Comparison of ENCODE assay signal across 16 cellular contexts in genomic region chr11:2276280-2276998, GRCh38. TPM values are rescaled to one million over a fixed set of nuclear protein-coding genes. Genes with fewer than 3 reads are reported as not detected.
"Had no signal": no experiment of that assay in that cellular context is flagged by ENCODE, and none has a peak within 500 bp of the region (broad histone marks: within the 10 kb centered on the region; RNA-seq: fewer than 3 reads in every experiment).

No MANE protein-coding gene starts in this region.

- ATAC-seq: esophagus mucosa; gastroesophageal sphincter; heart left ventricle; naive thymus-derived CD8-positive, alpha-beta T cell; T-cell had no signal

- H3K27ac Mint-ChIP-seq: activated naive CD4-positive, alpha-beta T cell treated with anti-CD3 and anti-CD28 coated beads, Interleukin-2, amount 50 U/mL, for 24 hours; naive thymus-derived CD8-positive, alpha-beta T cell; T-cell had no signal

- H3K9me3 Mint-ChIP-seq: activated naive CD4-positive, alpha-beta T cell treated with anti-CD3 and anti-CD28 coated beads, Interleukin-2, amount 50 U/mL, for 24 hours had no signal

- H3K4me3 Mint-ChIP-seq: activated CD4-positive, alpha-beta T cell treated with anti-CD3 and anti-CD28 coated beads, Interleukin-2, amount 10 ng/mL, durations not matched to agents 7 days and 5 days; activated naive CD4-positive, alpha-beta T cell treated with anti-CD3 and anti-CD28 coated beads, Interleukin-2, amount 50 U/mL, for 24 hours; naive thymus-derived CD8-positive, alpha-beta T cell; T-cell had no signal

- DNase-seq: activated CD4-positive, alpha-beta T cell treated with anti-CD3 and anti-CD28 coated beads, Interleukin-2, amount 10 ng/mL, durations not matched to agents 7 days and 5 days; activated CD8-positive, alpha-beta memory T cell treated with anti-CD3 and anti-CD28 coated beads, Interleukin-2, amount 50 U/mL, for 48 hours; activated gamma-delta T cell; cortex of kidney; effector CD4-positive, alpha-beta T cell; kidney glomerular epithelial cell; mesendoderm; stimulated activated naive CD4-positive, alpha-beta T cell treated with Interleukin-2 at 50 U/mL for 16 hours; T-cell; T-helper 9 cell had no signal

- H3K4me1 Mint-ChIP-seq: activated naive CD4-positive, alpha-beta T cell treated with anti-CD3 and anti-CD28 coated beads, Interleukin-2, amount 50 U/mL, for 24 hours had no signal

RNA-seq across cellular contexts. Expression of gene ASCL2, which starts 6.1 kb away (rescaled TPM):
- total RNA-seq: ascending aorta had no signal

RNA-seq across cellular contexts. Expression of gene C11orf21, which starts 25.3 kb away (rescaled TPM):
- total RNA-seq: ascending aorta had no signal

RNA-seq across cellular contexts. Expression of gene TSPAN32, which starts 25.4 kb away (rescaled TPM):
- total RNA-seq: esophagus mucosa had no signal
